In the genomic region with DNA sequence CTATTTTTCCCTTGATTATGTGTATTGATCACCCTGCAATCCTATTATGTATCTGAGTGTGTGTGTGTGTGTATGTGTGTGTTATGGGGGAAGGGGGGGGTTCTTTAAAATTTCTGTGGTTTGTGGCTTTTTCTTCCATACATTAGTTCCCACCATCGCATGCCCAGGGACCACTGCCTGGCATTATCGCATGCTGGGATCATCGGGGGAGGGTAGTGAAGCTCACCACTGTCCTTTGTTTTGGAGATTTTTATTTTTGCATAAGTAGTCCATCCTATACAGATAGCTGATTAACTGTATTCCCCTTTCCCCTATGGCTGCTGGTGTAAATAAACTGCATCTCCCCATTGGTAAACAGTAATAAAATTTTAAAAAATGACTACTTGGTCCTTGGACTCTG, we compare ENCODE assay signal across 13 cellular contexts. TPM values are rescaled to one million over a fixed set of nuclear protein-coding genes. Genes with fewer than 3 reads are reported as not detected.
DNase-seq lines count a peak whose midpoint lies in the region; ATAC-seq, FAIRE-seq and TF ChIP-seq lines count a peak whose summit lies in the region.
"Had no signal": no experiment of that assay in that cellular context is flagged by ENCODE, and none has a peak within 500 bp of the region (broad histone marks: within the 10 kb centered on the region; RNA-seq: fewer than 3 reads in every experiment).

No MANE protein-coding gene starts in this region.

- CTCF ChIA-PET in CD8-positive, alpha-beta T cell (lab: Charles Lee), result no interaction called here

- H2AFZ ChIP-seq in Karpas-422 (ENCODE audit: low read length), result no peak overlapping the region

- intact Hi-C loops in CD8-positive, alpha-beta T cell (cut with DNase I, micrococcal nuclease), result no loop called here
- intact Hi-C loops in dorsolateral prefrontal cortex (cut with DNase I), result no loop called here

- no peak overlapping the region for H3K9ac ChIP-seq in Karpas-422 (ENCODE audit: low read length)

- DNase-seq in CD8-positive, alpha-beta T cell, result no peak
- DNase-seq in Karpas-422, result no peak
- DNase-seq in dorsolateral prefrontal cortex, result no peak
- no peak for DNase-seq in LoVo (ENCODE audit: low spot score)
- DNase-seq in GM19239 (ENCODE audit: insufficient read length, low spot score), result no peak
- no peak for DNase-seq in RPMI8226
- no peak for DNase-seq in caudate nucleus (lab: John Stamatoyannopoulos, UW)
- DNase-seq: brain microvascular endothelial cell, DMS153, retina had no signal

- H3K36me3 Mint-ChIP-seq in CD8-positive, alpha-beta T cell, result peaks cover 55% of the 10 kb centered on the region
- H3K36me3 Mint-ChIP-seq in nephron (ENCODE audit: low read depth), result peaks cover 68% of the 10 kb centered on the region

- no peaks in the 10 kb centered on the region for H3K9me3 ChIP-seq in CD8-positive, alpha-beta T cell (ENCODE audit: low read length)
- H3K9me3 ChIP-seq in Karpas-422 (ENCODE audit: low read length), result no peaks in the 10 kb centered on the region
- H3K9me3 ChIP-seq: SJSA1 had no signal

- H3K9me3 Mint-ChIP-seq in CD8-positive, alpha-beta T cell, result peaks cover 13% of the 10 kb centered on the region
- peaks cover 2% of the 10 kb centered on the region for H3K9me3 Mint-ChIP-seq in nephron

- peak overlapping the region; percentile 88 for H3K4me3 Mint-ChIP-seq in CD8-positive, alpha-beta T cell
- peak overlapping the region; percentile 95 to 98 (median 98) for H3K4me3 Mint-ChIP-seq in nephron

- no peaks in the 10 kb centered on the region for H3K27me3 ChIP-seq in CD8-positive, alpha-beta T cell (ENCODE audit: insufficient read depth, low read length)
- H3K27me3 ChIP-seq in Karpas-422 (ENCODE audit: low read length), result no peaks in the 10 kb centered on the region
- no peaks in the 10 kb centered on the region for H3K27me3 ChIP-seq in dorsolateral prefrontal cortex
- H3K27me3 ChIP-seq: brain microvascular endothelial cell, SJSA1 had no signal

- ATAC-seq in CD8-positive, alpha-beta T cell, result no peak

- H3K4me3 ChIP-seq in CD8-positive, alpha-beta T cell (ENCODE audit: low read depth, low read length), result peak overlapping the region; percentile 6
- no peak overlapping the region for H3K4me3 ChIP-seq in Karpas-422 (ENCODE audit: low read length)
- H3K4me3 ChIP-seq in dorsolateral prefrontal cortex, result peak overlapping the region in 33 of 59 donors; percentile 8 to 98 (median 87)
- H3K4me3 ChIP-seq: SJSA1 had no signal

- no peak for TF ChIP-seq CTCF in CD8-positive, alpha-beta T cell (IDR thresholded peaks at IDR 0.05)
- TF ChIP-seq CTCF in dorsolateral prefrontal cortex (IDR thresholded peaks at IDR 0.05 in 54 of 56, conservative IDR thresholded peaks at IDR 0.05 in 2 of 56; ENCODE audit: low read depth in 1 of 56, partially characterized antibody in 56 of 56) (no peak), nephron (IDR thresholded peaks at IDR 0.05; ENCODE audit: unreplicated experiment in 3 of 3) (no peak)

- peaks cover 11% of the 10 kb centered on the region for H3K36me3 ChIP-seq in CD8-positive, alpha-beta T cell (ENCODE audit: insufficient read depth, low read length)
- peaks cover 31% of the 10 kb centered on the region for H3K36me3 ChIP-seq in Karpas-422 (ENCODE audit: insufficient read depth, low read length)

- peaks cover 56% of the 10 kb centered on the region for H3K79me2 ChIP-seq in Karpas-422 (ENCODE audit: low read length)

- FAIRE-seq in GM19239 (lab: Jason Lieb, UNC), result no peak
- FAIRE-seq: GM18507 had no signal

- peaks cover 43% of the 10 kb centered on the region for H3K4me1 ChIP-seq in CD8-positive, alpha-beta T cell (ENCODE audit: insufficient read depth, low read length)
- H3K4me1 ChIP-seq in Karpas-422 (ENCODE audit: low read length), result peaks cover 38% of the 10 kb centered on the region

- H3K27ac Mint-ChIP-seq in CD8-positive, alpha-beta T cell, result no peak overlapping the region
- peak overlapping the region; percentile 40 to 100 (median 99) for H3K27ac Mint-ChIP-seq in nephron

- no peaks in the 10 kb centered on the region for H3K27me3 Mint-ChIP-seq in CD8-positive, alpha-beta T cell (ENCODE audit: low read depth)
- H3K27me3 Mint-ChIP-seq in nephron (ENCODE audit: low read depth), result no peaks in the 10 kb centered on the region

- no peaks in the 10 kb centered on the region for H3K9me2 ChIP-seq in Karpas-422 (replicated peaks; ENCODE audit: insufficient read depth, low read length)

- H3K27ac ChIP-seq in CD8-positive, alpha-beta T cell (ENCODE audit: low read depth, low read length), result peak overlapping the region; percentile 11
- no peak overlapping the region for H3K27ac ChIP-seq in Karpas-422 (ENCODE audit: low read length)
- no peak overlapping the region for H3K27ac ChIP-seq in dorsolateral prefrontal cortex
- H3K27ac ChIP-seq in caudate nucleus (ENCODE audit: low read depth, low read length), result no peak overlapping the region
- H3K27ac ChIP-seq: brain microvascular endothelial cell, SJSA1 had no signal

- peak overlapping the region; percentile 97 for H3K4me2 ChIP-seq in Karpas-422 (ENCODE audit: low read depth, low read length, poor library complexity, severe bottlenecking)

- POLR2A ChIA-PET in CD8-positive, alpha-beta T cell (lab: Charles Lee), result no interaction called here

- H3K4me1 Mint-ChIP-seq in CD8-positive, alpha-beta T cell (ENCODE audit: low read depth), result peaks cover 62% of the 10 kb centered on the region
- peaks cover 51% of the 10 kb centered on the region for H3K4me1 Mint-ChIP-seq in nephron

- peaks cover 42% of the 10 kb centered on the region for H4K20me1 ChIP-seq in Karpas-422 (ENCODE audit: insufficient read depth, low read depth, low read length)

RNA-seq across cellular contexts. Expression of a gene that starts 3.4 kb away (rescaled TPM):
- total RNA-seq in CD8-positive, alpha-beta T cell, result 10 to 100 TPM; 31.9 to 33.2 TPM
- 27.3 and 29.9 TPM in 2 replicates for total RNA-seq in Karpas-422 (2014; rRNA removed; shearing (Covaris generic); ENCODE audit: low replicate concordance)
- 10 to 100 TPM; 42.4 to 93.4 (median 69.5) TPM for total RNA-seq in dorsolateral prefrontal cortex
